ENCODE assay signal across 1 cellular context in the genomic region with DNA sequence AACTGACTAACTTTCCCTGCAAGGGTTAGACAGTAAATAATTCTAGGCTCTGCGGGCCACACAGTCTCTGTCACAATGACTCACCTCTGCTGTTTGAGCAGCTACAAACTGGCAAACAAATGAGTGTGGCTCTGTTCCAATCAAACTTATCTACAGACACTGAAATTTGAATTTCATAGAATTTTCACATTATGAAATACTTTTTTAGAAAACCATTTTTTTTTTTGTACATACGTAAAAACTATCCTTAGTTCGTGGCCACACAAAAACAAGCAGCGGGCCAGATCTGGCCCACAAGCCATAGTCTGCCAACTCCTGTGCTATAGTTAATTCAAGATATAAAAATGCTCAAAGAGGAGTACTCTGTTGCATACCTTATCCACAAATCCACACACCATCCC.
TF ChIP-seq lines count a peak whose summit lies in the region.

No MANE protein-coding gene starts in this region.

TF ChIP-seq in GM23338, 12 proteins besides CTCF, POLR2A, EP300 and RAD21 (continued from another document):
- TF ChIP-seq, protein P1, sequence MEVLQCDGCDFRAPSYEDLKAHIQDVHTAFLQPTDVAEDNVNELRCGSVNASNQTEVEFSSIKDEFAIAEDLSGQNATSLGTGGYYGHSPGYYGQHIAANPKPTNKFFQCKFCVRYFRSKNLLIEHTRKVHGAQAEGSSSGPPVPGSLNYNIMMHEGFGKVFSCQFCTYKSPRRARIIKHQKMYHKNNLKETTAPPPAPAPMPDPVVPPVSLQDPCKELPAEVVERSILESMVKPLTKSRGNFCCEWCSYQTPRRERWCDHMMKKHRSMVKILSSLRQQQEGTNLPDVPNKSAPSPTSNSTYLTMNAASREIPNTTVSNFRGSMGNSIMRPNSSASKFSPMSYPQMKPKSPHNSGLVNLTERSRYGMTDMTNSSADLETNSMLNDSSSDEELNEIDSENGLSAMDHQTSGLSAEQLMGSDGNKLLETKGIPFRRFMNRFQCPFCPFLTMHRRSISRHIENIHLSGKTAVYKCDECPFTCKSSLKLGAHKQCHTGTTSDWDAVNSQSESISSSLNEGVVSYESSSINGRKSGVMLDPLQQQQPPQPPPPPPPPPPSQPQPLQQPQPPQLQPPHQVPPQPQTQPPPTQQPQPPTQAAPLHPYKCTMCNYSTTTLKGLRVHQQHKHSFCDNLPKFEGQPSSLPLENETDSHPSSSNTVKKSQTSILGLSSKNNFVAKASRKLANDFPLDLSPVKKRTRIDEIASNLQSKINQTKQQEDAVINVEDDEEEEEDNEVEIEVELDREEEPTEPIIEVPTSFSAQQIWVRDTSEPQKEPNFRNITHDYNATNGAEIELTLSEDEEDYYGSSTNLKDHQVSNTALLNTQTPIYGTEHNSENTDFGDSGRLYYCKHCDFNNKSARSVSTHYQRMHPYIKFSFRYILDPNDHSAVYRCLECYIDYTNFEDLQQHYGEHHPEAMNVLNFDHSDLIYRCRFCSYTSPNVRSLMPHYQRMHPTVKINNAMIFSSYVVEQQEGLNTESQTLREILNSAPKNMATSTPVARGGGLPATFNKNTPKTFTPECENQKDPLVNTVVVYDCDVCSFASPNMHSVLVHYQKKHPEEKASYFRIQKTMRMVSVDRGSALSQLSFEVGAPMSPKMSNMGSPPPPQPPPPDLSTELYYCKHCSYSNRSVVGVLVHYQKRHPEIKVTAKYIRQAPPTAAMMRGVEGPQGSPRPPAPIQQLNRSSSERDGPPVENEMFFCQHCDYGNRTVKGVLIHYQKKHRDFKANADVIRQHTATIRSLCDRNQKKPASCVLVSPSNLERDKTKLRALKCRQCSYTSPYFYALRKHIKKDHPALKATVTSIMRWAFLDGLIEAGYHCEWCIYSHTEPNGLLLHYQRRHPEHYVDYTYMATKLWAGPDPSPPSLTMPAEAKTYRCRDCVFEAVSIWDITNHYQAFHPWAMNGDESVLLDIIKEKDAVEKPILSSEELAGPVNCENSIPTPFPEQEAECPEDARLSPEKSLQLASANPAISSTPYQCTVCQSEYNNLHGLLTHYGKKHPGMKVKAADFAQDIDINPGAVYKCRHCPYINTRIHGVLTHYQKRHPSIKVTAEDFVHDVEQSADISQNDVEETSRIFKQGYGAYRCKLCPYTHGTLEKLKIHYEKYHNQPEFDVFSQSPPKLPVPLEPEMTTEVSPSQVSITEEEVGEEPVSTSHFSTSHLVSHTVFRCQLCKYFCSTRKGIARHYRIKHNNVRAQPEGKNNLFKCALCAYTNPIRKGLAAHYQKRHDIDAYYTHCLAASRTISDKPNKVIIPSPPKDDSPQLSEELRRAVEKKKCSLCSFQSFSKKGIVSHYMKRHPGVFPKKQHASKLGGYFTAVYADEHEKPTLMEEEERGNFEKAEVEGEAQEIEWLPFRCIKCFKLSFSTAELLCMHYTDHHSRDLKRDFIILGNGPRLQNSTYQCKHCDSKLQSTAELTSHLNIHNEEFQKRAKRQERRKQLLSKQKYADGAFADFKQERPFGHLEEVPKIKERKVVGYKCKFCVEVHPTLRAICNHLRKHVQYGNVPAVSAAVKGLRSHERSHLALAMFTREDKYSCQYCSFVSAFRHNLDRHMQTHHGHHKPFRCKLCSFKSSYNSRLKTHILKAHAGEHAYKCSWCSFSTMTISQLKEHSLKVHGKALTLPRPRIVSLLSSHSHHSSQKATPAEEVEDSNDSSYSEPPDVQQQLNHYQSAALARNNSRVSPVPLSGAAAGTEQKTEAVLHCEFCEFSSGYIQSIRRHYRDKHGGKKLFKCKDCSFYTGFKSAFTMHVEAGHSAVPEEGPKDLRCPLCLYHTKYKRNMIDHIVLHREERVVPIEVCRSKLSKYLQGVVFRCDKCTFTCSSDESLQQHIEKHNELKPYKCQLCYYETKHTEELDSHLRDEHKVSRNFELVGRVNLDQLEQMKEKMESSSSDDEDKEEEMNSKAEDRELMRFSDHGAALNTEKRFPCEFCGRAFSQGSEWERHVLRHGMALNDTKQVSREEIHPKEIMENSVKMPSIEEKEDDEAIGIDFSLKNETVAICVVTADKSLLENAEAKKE (CRISPR knock-in tag; IDR thresholded peaks at IDR 0.05): no peak
- TF ChIP-seq EZH2phosphoT487 (IDR thresholded peaks at IDR 0.05; ENCODE audit: unreplicated experiment): no peak
- TF ChIP-seq EZH2 (IDR thresholded peaks at IDR 0.05; ENCODE audit: low read depth, unreplicated experiment): no peak
- TF ChIP-seq ZNF331 (CRISPR knock-in tag; IDR thresholded peaks at IDR 0.05; ENCODE audit: low read depth): no peak
- no peak for TF ChIP-seq STAT1 (IDR thresholded peaks at IDR 0.05; ENCODE audit: unreplicated experiment)
- no peak for TF ChIP-seq JUNB (IDR thresholded peaks at IDR 0.05; ENCODE audit: unreplicated experiment)
- TF ChIP-seq, protein P2, sequence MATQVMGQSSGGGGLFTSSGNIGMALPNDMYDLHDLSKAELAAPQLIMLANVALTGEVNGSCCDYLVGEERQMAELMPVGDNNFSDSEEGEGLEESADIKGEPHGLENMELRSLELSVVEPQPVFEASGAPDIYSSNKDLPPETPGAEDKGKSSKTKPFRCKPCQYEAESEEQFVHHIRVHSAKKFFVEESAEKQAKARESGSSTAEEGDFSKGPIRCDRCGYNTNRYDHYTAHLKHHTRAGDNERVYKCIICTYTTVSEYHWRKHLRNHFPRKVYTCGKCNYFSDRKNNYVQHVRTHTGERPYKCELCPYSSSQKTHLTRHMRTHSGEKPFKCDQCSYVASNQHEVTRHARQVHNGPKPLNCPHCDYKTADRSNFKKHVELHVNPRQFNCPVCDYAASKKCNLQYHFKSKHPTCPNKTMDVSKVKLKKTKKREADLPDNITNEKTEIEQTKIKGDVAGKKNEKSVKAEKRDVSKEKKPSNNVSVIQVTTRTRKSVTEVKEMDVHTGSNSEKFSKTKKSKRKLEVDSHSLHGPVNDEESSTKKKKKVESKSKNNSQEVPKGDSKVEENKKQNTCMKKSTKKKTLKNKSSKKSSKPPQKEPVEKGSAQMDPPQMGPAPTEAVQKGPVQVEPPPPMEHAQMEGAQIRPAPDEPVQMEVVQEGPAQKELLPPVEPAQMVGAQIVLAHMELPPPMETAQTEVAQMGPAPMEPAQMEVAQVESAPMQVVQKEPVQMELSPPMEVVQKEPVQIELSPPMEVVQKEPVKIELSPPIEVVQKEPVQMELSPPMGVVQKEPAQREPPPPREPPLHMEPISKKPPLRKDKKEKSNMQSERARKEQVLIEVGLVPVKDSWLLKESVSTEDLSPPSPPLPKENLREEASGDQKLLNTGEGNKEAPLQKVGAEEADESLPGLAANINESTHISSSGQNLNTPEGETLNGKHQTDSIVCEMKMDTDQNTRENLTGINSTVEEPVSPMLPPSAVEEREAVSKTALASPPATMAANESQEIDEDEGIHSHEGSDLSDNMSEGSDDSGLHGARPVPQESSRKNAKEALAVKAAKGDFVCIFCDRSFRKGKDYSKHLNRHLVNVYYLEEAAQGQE (IDR thresholded peaks at IDR 0.05; ENCODE audit: unreplicated experiment): no peak
- no peak for TF ChIP-seq ZNF114 (CRISPR knock-in tag; IDR thresholded peaks at IDR 0.05)
- no peak for TF ChIP-seq CREB1 (CRISPR knock-in tag; IDR thresholded peaks at IDR 0.05; ENCODE audit: low read depth)
